10 cellular contexts compared by ENCODE assay signal in genomic region chr17:29587591-29587990, GRCh38. TPM values are rescaled to one million over a fixed set of nuclear protein-coding genes. Genes with fewer than 3 reads are reported as not detected.
DNase-seq lines count a peak whose midpoint lies in the region; ATAC-seq and TF ChIP-seq lines count a peak whose summit lies in the region.
"Had no signal": no experiment of that assay in that cellular context is flagged by ENCODE, and none has a peak within 500 bp of the region (broad histone marks: within the 10 kb centered on the region; RNA-seq: fewer than 3 reads in every experiment).

No MANE protein-coding gene starts in this region.

- H3K4me3 ChIP-seq in BLaER1 (peak overlapping the region; percentile 97), Loucy (ENCODE audit: low read length, poor library complexity, severe bottlenecking) (peak overlapping the region; percentile 88), colonic mucosa (no peak overlapping the region)
- H3K4me3 ChIP-seq: mucosa of descending colon had no signal

- DNase-seq in colonic mucosa: no peak
- DNase-seq in NCI-H69 (lab: John Stamatoyannopoulos, UW): no peak
- DNase-seq in NCI-H2196 treated with DMSO at 0.1 percent for 48 hours (lab: John Stamatoyannopoulos, UW; ENCODE audit: unreplicated experiment): no peak
- DNase-seq: Peyer's patch had no signal

- H3K9me3 ChIP-seq in BLaER1 (no peaks in the 10 kb centered on the region), Loucy (ENCODE audit: insufficient read depth, low read depth, low read length) (no peaks in the 10 kb centered on the region), colonic mucosa (no peaks in the 10 kb centered on the region)
- H3K9me3 ChIP-seq: mucosa of descending colon, Peyer's patch had no signal

- H3K36me3 Mint-ChIP-seq in nephron (ENCODE audit: low read depth): no peaks in the 10 kb centered on the region

- H2AFZ ChIP-seq in Loucy (ENCODE audit: low read length): no peak overlapping the region

- no peaks in the 10 kb centered on the region for H3F3A ChIP-seq in Loucy (ENCODE audit: low read depth)

- H3K27me3 ChIP-seq in BLaER1 (no peaks in the 10 kb centered on the region), Loucy (ENCODE audit: insufficient read depth, low read length, poor library complexity, severe bottlenecking) (no peaks in the 10 kb centered on the region), colonic mucosa (no peaks in the 10 kb centered on the region)
- H3K27me3 ChIP-seq: Peyer's patch had no signal

- intact Hi-C loops in colonic mucosa (cut with DNase I): no loop called here

- H3K27me3 Mint-ChIP-seq in nephron (ENCODE audit: low read depth): no peaks in the 10 kb centered on the region

- H3K9ac ChIP-seq in BLaER1 (peak overlapping the region; percentile 95), Loucy (ENCODE audit: low read depth, low read length, poor library complexity, severe bottlenecking) (peak overlapping the region; percentile 83), colonic mucosa (ENCODE audit: low read depth in 2 of 2, low read length in 2 of 2) (peak overlapping the region; percentile 27 to 85)

- peaks cover 69% of the 10 kb centered on the region for H3K79me2 ChIP-seq in Loucy (ENCODE audit: insufficient read depth, low read length)

- no peaks in the 10 kb centered on the region for H3K9me2 ChIP-seq in Loucy (replicated peaks; ENCODE audit: low read depth, low read length)

- no peak for TF ChIP-seq CTCF in Loucy (conservative IDR thresholded peaks at IDR 0.05; ENCODE audit: low read length)
- no peak for TF ChIP-seq CTCF in colonic mucosa (IDR thresholded peaks at IDR 0.05)
- no peak for TF ChIP-seq CTCF in nephron (IDR thresholded peaks at IDR 0.05; ENCODE audit: unreplicated experiment in 3 of 3)

- H3K4me3 Mint-ChIP-seq in nephron: peak overlapping the region; percentile 88 to 95 (median 95)

- no peak overlapping the region for H3K27ac Mint-ChIP-seq in nephron

- H3K36me3 ChIP-seq in BLaER1: peaks cover 14% of the 10 kb centered on the region
- no peaks in the 10 kb centered on the region; the same call in 1 of the 2 replicates for H3K36me3 ChIP-seq in Loucy (ENCODE audit: insufficient read depth, low read length)
- H3K36me3 ChIP-seq in colonic mucosa: no peaks in the 10 kb centered on the region

- H3K4me1 Mint-ChIP-seq in nephron: peaks cover 53% of the 10 kb centered on the region

- ATAC-seq in GM18867 (IDR thresholded peaks at IDR 0.05; ENCODE audit: unreplicated experiment): no peak
- ATAC-seq in GM21423 (IDR thresholded peaks at IDR 0.05; ENCODE audit: unreplicated experiment): no peak
- ATAC-seq: mucosa of descending colon had no signal

- H3K4me2 ChIP-seq in BLaER1: peak overlapping the region; percentile 99
- peak overlapping the region; percentile 95 for H3K4me2 ChIP-seq in Loucy (ENCODE audit: low read depth, low read length, poor library complexity, severe bottlenecking)

- peak overlapping the region; percentile 93 for H3K27ac ChIP-seq in BLaER1
- no peak overlapping the region for H3K27ac ChIP-seq in colonic mucosa

- H4K20me1 ChIP-seq in BLaER1: peaks cover 67% of the 10 kb centered on the region
- H4K20me1 ChIP-seq in Loucy (ENCODE audit: insufficient read depth, low read length, poor library complexity, severe bottlenecking): peaks cover 48% of the 10 kb centered on the region

- H3K4me1 ChIP-seq in BLaER1 (peaks cover 83% of the 10 kb centered on the region), Loucy (ENCODE audit: insufficient read depth, low read length, poor library complexity, severe bottlenecking) (peaks cover 68% of the 10 kb centered on the region), colonic mucosa (peaks cover 47% of the 10 kb centered on the region)

- H3K9me3 Mint-ChIP-seq in nephron: no peaks in the 10 kb centered on the region

RNA-seq across cellular contexts. Expression of gene GIT1, which starts 1.9 kb away (rescaled TPM):
- total RNA-seq in colonic mucosa: 10 to 100 TPM; 32.8 to 54.9 TPM

RNA-seq across cellular contexts. Expression of gene ANKRD13B, which starts 5.3 kb away (rescaled TPM):
- 10 to 100 TPM in 1 of 2 donors, 1 to 10 TPM in 1; 3.1 to 10.2 TPM for total RNA-seq in colonic mucosa

RNA-seq across cellular contexts. Expression of gene TP53I13, which starts 19.1 kb away (rescaled TPM):
- 10 to 100 TPM; 41.2 to 91.2 TPM for total RNA-seq in colonic mucosa

RNA-seq across cellular contexts. Expression of gene ABHD15, which starts 20.8 kb away (rescaled TPM):
- total RNA-seq in colonic mucosa: 10 to 100 TPM; 17.2 to 20.7 TPM

RNA-seq across cellular contexts. Expression of gene CORO6, which starts 35.1 kb away (rescaled TPM):
- 1 to 10 TPM in 1 of 2 donors, under 1 TPM in 1; 0.62 to 2.5 TPM for total RNA-seq in colonic mucosa
